1 cellular context compared by ENCODE assay signal in genomic region chr11:73784080-73784634, GRCh38.
TF ChIP-seq lines count a peak whose summit lies in the region.

No MANE protein-coding gene starts in this region.

TF ChIP-seq in H1, 55 proteins besides CTCF, POLR2A, EP300 and RAD21:
- TF ChIP-seq TCF12 (IDR thresholded peaks at IDR 0.05; ENCODE audit: low read depth, low read length) (peak; percentile 56; the same call in 1 of the 2 replicates), CREB1 (IDR thresholded peaks at IDR 0.05) (no peak), PHF8 (conservative IDR thresholded peaks at IDR 0.05; ENCODE audit: low read depth, low read length) (no peak; the same call in 1 of the 2 replicates), EZH2 (IDR thresholded peaks at IDR 0.05; ENCODE audit: low read depth, low read length, severe bottlenecking) (no peak), TAF7 (optimal IDR thresholded peaks at IDR 0.05; ENCODE audit: borderline replicate concordance, low read depth, low read length) (no peak), HDAC2 (IDR thresholded peaks at IDR 0.05; ENCODE audit: borderline replicate concordance in 1 of 2, low read depth in 2 of 2, low read length in 2 of 2) (no peak), ATF3 (IDR thresholded peaks at IDR 0.05; ENCODE audit: insufficient read depth, low read depth, low read length) (0 out of 2 replicates have a peak, but pooled peaks have one; percentile 11), TBP (IDR thresholded peaks at IDR 0.05; ENCODE audit: low read depth, low read length) (peak; percentile 28; the same call in 1 of the 2 replicates), BRCA1 (IDR thresholded peaks at IDR 0.05; ENCODE audit: low read depth, low read length) (no peak), SIN3A (conservative IDR thresholded peaks at IDR 0.05 in 1 of 2, IDR thresholded peaks at IDR 0.05 in 1 of 2; ENCODE audit: low read depth in 1 of 2, low read length in 2 of 2) (no peak), TAF1 (IDR thresholded peaks at IDR 0.05; ENCODE audit: low read depth, low read length) (peak; percentile 44; the same call in 1 of the 2 replicates), RFX5 (IDR thresholded peaks at IDR 0.05; ENCODE audit: borderline replicate concordance, low read depth, low read length) (no peak), CEBPB (IDR thresholded peaks at IDR 0.05; ENCODE audit: low read depth, low read length) (peak; percentile 95)
TF ChIP-seq in H1: peak in this region for 5.
